ENCODE assay signal across 8 cellular contexts in genomic region chr2:179106342-179107178, GRCh38. TPM values are rescaled to one million over a fixed set of nuclear protein-coding genes. Genes with fewer than 3 reads are reported as not detected.
DNase-seq lines count a peak whose midpoint lies in the region; ATAC-seq and TF ChIP-seq lines count a peak whose summit lies in the region.

No MANE protein-coding gene starts in this region.

- H3K27me3 ChIP-seq in kidney epithelial cell (ENCODE audit: control insufficient read depth, insufficient read depth, low read length) = no peaks in the 10 kb centered on the region
- no peaks in the 10 kb centered on the region for H3K27me3 ChIP-seq in testis

- no peak for TF ChIP-seq POLR2A in testis (IDR thresholded peaks at IDR 0.05)

- no peak overlapping the region for H3K27ac ChIP-seq in testis

- 65 to 76% methylated on average over 7 of the region's 7 CpGs for WGBS in testis, 2 donors

- DNase-seq in AG10803 (ENCODE audit: low read depth) = peak; percentile 91
- peak; percentile 27 for DNase-seq in NCI-H2227 (lab: John Stamatoyannopoulos, UW; ENCODE audit: unreplicated experiment)
- peak; percentile 97 for DNase-seq in astrocyte of the cerebellum (ENCODE audit: low read depth)
- peak; percentile 92 for DNase-seq in kidney epithelial cell (ENCODE audit: low read depth)
- DNase-seq in testis = peak; percentile 20
- DNase-seq in KBM-7 = no peak

- peaks cover 1% of the 10 kb centered on the region for H3K36me3 ChIP-seq in kidney epithelial cell (ENCODE audit: control insufficient read depth, insufficient read depth, low read length)
- H3K36me3 ChIP-seq in testis (ENCODE audit: low read depth, missing control alignments) = no peaks in the 10 kb centered on the region

- in situ Hi-C loops in astrocyte of the cerebellum (cut with HindIII; ENCODE audit: low sequenced_read_pairs) (no loop called here), KBM-7 (cut with MboI; ENCODE audit: low pct_unique_long_range_greater_than_20kb, low sequenced_read_pairs) (no loop called here)

- H3K4me1 ChIP-seq in testis = no peaks in the 10 kb centered on the region

- intact Hi-C loops in testis (cut with DNase I; ENCODE audit: low total_unique reads) = no loop called here

- peak; percentile 83 for ATAC-seq in GM18870 (IDR thresholded peaks at IDR 0.05; ENCODE audit: unreplicated experiment)
- peak; percentile 50 for ATAC-seq in HG03103 (IDR thresholded peaks at IDR 0.05; ENCODE audit: low read depth, unreplicated experiment)

- H3K4me3 ChIP-seq in AG10803 (ENCODE audit: low read length) (no peak overlapping the region), astrocyte of the cerebellum (ENCODE audit: low read depth, low read length) (no peak overlapping the region), kidney epithelial cell (ENCODE audit: low read depth, low read length) (no peak overlapping the region), testis (no peak overlapping the region)

- H3K9me3 ChIP-seq in testis = no peaks in the 10 kb centered on the region

- TF ChIP-seq CTCF in AG10803 (conservative IDR thresholded peaks at IDR 0.05; ENCODE audit: low read length) = no peak
- no peak for TF ChIP-seq CTCF in astrocyte of the cerebellum (IDR thresholded peaks at IDR 0.05; ENCODE audit: low read depth, low read length, missing control alignments)
- TF ChIP-seq CTCF in kidney epithelial cell (IDR thresholded peaks at IDR 0.05; ENCODE audit: insufficient read depth, low read length, poor library complexity, severe bottlenecking) = no peak
- no peak for TF ChIP-seq CTCF in testis (IDR thresholded peaks at IDR 0.05)

RNA-seq across cellular contexts. Expression of gene CCDC141, which starts 56.6 kb away (rescaled TPM):
- total RNA-seq in kidney epithelial cell = not detected in 2 replicates
- 10 to 100 TPM; 17.8 to 25.9 TPM for total RNA-seq in testis
- 2.2 TPM for polyA plus RNA-seq in testis (ENCODE audit: insufficient read depth, low read depth, low replicate concordance)

Comparison
In these comparisons a context has a peak if more than half of its experiments do, and no peak if none do; other contexts are left out.
1. RNA of gene CCDC141, which starts 56.6 kb away (total RNA-seq): 17.8 to 25.9 TPM in testis; not detected in kidney epithelial cell; every median in the first group is over 10 times any median in the second.